In genomic region chr2:46874236-46874929, GRCh38 we compare ENCODE assay signal across 17 cellular contexts. TPM values are rescaled to one million over a fixed set of nuclear protein-coding genes. Genes with fewer than 3 reads are reported as not detected.
DNase-seq lines count a peak whose midpoint lies in the region; ATAC-seq and TF ChIP-seq lines count a peak whose summit lies in the region.
"Had no signal": no experiment of that assay in that cellular context is flagged by ENCODE, and none has a peak within 500 bp of the region (broad histone marks: within the 10 kb centered on the region; RNA-seq: fewer than 3 reads in every experiment).

No MANE protein-coding gene starts in this region.

- no peaks in the 10 kb centered on the region for H3K27me3 ChIP-seq in sigmoid colon

- no peak for TF ChIP-seq POLR2A in sigmoid colon (IDR thresholded peaks at IDR 0.05)

- H3K4me1 Mint-ChIP-seq in glutamatergic neuron (ENCODE audit: low read depth, unreplicated experiment) = peaks cover 8% of the 10 kb centered on the region
- no peaks in the 10 kb centered on the region for H3K4me1 Mint-ChIP-seq in stimulated activated memory B cell treated with anti-CD40 and anti-IgM and Interleukin-4, amounts not matched to agents 10 μg/mL and 1 μg/mL and 100 μg/mL, for 72 hours
- H3K4me1 Mint-ChIP-seq in activated CD8-positive, alpha-beta T cell treated with anti-CD3 and anti-CD28 coated beads for 36 hours (ENCODE audit: low read depth) = peaks cover 7% of the 10 kb centered on the region
- H3K4me1 Mint-ChIP-seq: natural killer cell; stimulated activated naive CD8-positive, alpha-beta T cell treated with anti-CD3 and anti-CD28 coated beads, Interleukin-15, amount 100 ng/mL, for 72 hours had no signal

- intact Hi-C loops in sigmoid colon (cut with DNase I) = loop anchor here (2.0 kb wide), 1 partner anchor 208 kb away; no protein-coding TSS in a partner anchor
- intact Hi-C loops in activated CD8-positive, alpha-beta T cell treated with anti-CD3 and anti-CD28 coated beads for 36 hours (cut with micrococcal nuclease) = no loop called here

- H3K27ac ChIP-seq in sigmoid colon = peak overlapping the region; percentile 7 to 85 (median 72)
- H3K27ac ChIP-seq: HL-60 had no signal

- H3K27ac Mint-ChIP-seq in glutamatergic neuron (ENCODE audit: unreplicated experiment) = peak overlapping the region; percentile 25
- no peak overlapping the region for H3K27ac Mint-ChIP-seq in stimulated activated memory B cell treated with anti-CD40 and anti-IgM and Interleukin-4, amounts not matched to agents 10 μg/mL and 1 μg/mL and 100 μg/mL, for 72 hours
- H3K27ac Mint-ChIP-seq in activated CD8-positive, alpha-beta T cell treated with anti-CD3 and anti-CD28 coated beads for 36 hours = no peak overlapping the region
- H3K27ac Mint-ChIP-seq: activated naive CD4-positive, alpha-beta T cell treated with anti-CD3 and anti-CD28 coated beads, Interleukin-2, amount 50 U/mL, for 72 hours; natural killer cell; stimulated activated naive CD8-positive, alpha-beta T cell treated with anti-CD3 and anti-CD28 coated beads, Interleukin-15, amount 100 ng/mL, for 72 hours had no signal

- H3K4me3 Mint-ChIP-seq in glutamatergic neuron (ENCODE audit: unreplicated experiment) = no peak overlapping the region
- H3K4me3 Mint-ChIP-seq in stimulated activated memory B cell treated with anti-CD40 and anti-IgM and Interleukin-4, amounts not matched to agents 10 μg/mL and 1 μg/mL and 100 μg/mL, for 72 hours = no peak overlapping the region
- no peak overlapping the region for H3K4me3 Mint-ChIP-seq in activated CD8-positive, alpha-beta T cell treated with anti-CD3 and anti-CD28 coated beads for 36 hours
- H3K4me3 Mint-ChIP-seq: natural killer cell; stimulated activated naive CD8-positive, alpha-beta T cell treated with anti-CD3 and anti-CD28 coated beads, Interleukin-15, amount 100 ng/mL, for 72 hours had no signal

- H3K4me1 ChIP-seq in sigmoid colon = peaks cover 0 to 69% (median 56%) of the 10 kb centered on the region in 4 donors

- TF ChIP-seq EP300 in sigmoid colon (IDR thresholded peaks at IDR 0.05) = no peak

- CTCF ChIA-PET in activated CD8-positive, alpha-beta T cell treated with anti-CD3 and anti-CD28 coated beads for 36 hours (lab: Charles Lee) = no interaction called here

- no peaks in the 10 kb centered on the region for H3K27me3 Mint-ChIP-seq in glutamatergic neuron (ENCODE audit: unreplicated experiment)
- peaks cover 6% of the 10 kb centered on the region for H3K27me3 Mint-ChIP-seq in stimulated activated memory B cell treated with anti-CD40 and anti-IgM and Interleukin-4, amounts not matched to agents 10 μg/mL and 1 μg/mL and 100 μg/mL, for 72 hours
- peaks cover 5% of the 10 kb centered on the region for H3K27me3 Mint-ChIP-seq in activated CD8-positive, alpha-beta T cell treated with anti-CD3 and anti-CD28 coated beads for 36 hours

- POLR2A ChIA-PET in activated CD8-positive, alpha-beta T cell treated with anti-CD3 and anti-CD28 coated beads for 36 hours (lab: Charles Lee) = no interaction called here

- H3K4me3 ChIP-seq in sigmoid colon = no peak overlapping the region

- DNase-seq in EH (ENCODE audit: low read depth) (peak; percentile 92), RPMI7951 (ENCODE audit: low read depth) (peak; percentile 67), glutamatergic neuron (no peak), sigmoid colon (peak; percentile 57), NCI-H446 (lab: John Stamatoyannopoulos, UW) (no peak)
- no peak for DNase-seq in activated CD8-positive, alpha-beta T cell treated with anti-CD3 and anti-CD28 coated beads for 36 hours
- DNase-seq: central memory CD4-positive, alpha-beta T cell; DMS79 treated with DMSO at 0.1 percent for 48 hours; Karpas-422; natural killer cell; NCI-H146; NCI-H524 had no signal

- peaks cover 14% of the 10 kb centered on the region for H3K36me3 Mint-ChIP-seq in glutamatergic neuron (ENCODE audit: unreplicated experiment)
- H3K36me3 Mint-ChIP-seq in stimulated activated memory B cell treated with anti-CD40 and anti-IgM and Interleukin-4, amounts not matched to agents 10 μg/mL and 1 μg/mL and 100 μg/mL, for 72 hours = no peaks in the 10 kb centered on the region
- no peaks in the 10 kb centered on the region for H3K36me3 Mint-ChIP-seq in activated CD8-positive, alpha-beta T cell treated with anti-CD3 and anti-CD28 coated beads for 36 hours (ENCODE audit: low read depth)
- H3K36me3 Mint-ChIP-seq: activated naive CD4-positive, alpha-beta T cell treated with anti-CD3 and anti-CD28 coated beads, Interleukin-2, amount 50 U/mL, for 72 hours; natural killer cell had no signal

- WGBS in sigmoid colon, 2 donors = 82 to 89% methylated on average over 10 of the region's 10 CpGs

- no peaks in the 10 kb centered on the region for H3K36me3 ChIP-seq in sigmoid colon

- no peak for TF ChIP-seq CTCF in glutamatergic neuron (IDR thresholded peaks at IDR 0.05; ENCODE audit: partially characterized antibody, unreplicated experiment)
- no peak for TF ChIP-seq CTCF in sigmoid colon (IDR thresholded peaks at IDR 0.05)
- no peak for TF ChIP-seq CTCF in activated CD8-positive, alpha-beta T cell treated with anti-CD3 and anti-CD28 coated beads for 36 hours (IDR thresholded peaks at IDR 0.05)

- H3K9me3 Mint-ChIP-seq in glutamatergic neuron (ENCODE audit: unreplicated experiment) = peaks cover 2% of the 10 kb centered on the region
- H3K9me3 Mint-ChIP-seq in stimulated activated memory B cell treated with anti-CD40 and anti-IgM and Interleukin-4, amounts not matched to agents 10 μg/mL and 1 μg/mL and 100 μg/mL, for 72 hours = no peaks in the 10 kb centered on the region
- H3K9me3 Mint-ChIP-seq in activated CD8-positive, alpha-beta T cell treated with anti-CD3 and anti-CD28 coated beads for 36 hours = no peaks in the 10 kb centered on the region
- H3K9me3 Mint-ChIP-seq: activated naive CD4-positive, alpha-beta T cell treated with anti-CD3 and anti-CD28 coated beads, Interleukin-2, amount 50 U/mL, for 72 hours; natural killer cell; stimulated activated naive CD8-positive, alpha-beta T cell treated with anti-CD3 and anti-CD28 coated beads, Interleukin-15, amount 100 ng/mL, for 72 hours had no signal

- no peak for ATAC-seq in stimulated activated memory B cell treated with anti-CD40 and anti-IgM and Interleukin-4, amounts not matched to agents 10 μg/mL and 1 μg/mL and 100 μg/mL, for 72 hours
- no peak for ATAC-seq in HG02759 (IDR thresholded peaks at IDR 0.05; ENCODE audit: unreplicated experiment)
- no peak for ATAC-seq in activated CD8-positive, alpha-beta T cell treated with anti-CD3 and anti-CD28 coated beads for 36 hours
- ATAC-seq: natural killer cell had no signal

- no peaks in the 10 kb centered on the region for H3K9me3 ChIP-seq in sigmoid colon

RNA-seq across cellular contexts. Expression of gene MCFD2, which starts 41.2 kb away (rescaled TPM):
- 169 and 177 TPM in 2 replicates for total RNA-seq in RPMI7951 (2014; rRNA removed; shearing (Covaris generic))
- total RNA-seq in glutamatergic neuron (ENCODE audit: unreplicated experiment) (33.0 TPM), sigmoid colon (10 to 100 TPM; 50.1 to 75.7 (median 68.6) TPM)
- 10 to 100 TPM; 13.4 to 31.6 (median 15.6) TPM for polyA plus RNA-seq in sigmoid colon
- 10 to 100 TPM; 27.7 to 31.8 TPM for total RNA-seq in activated CD8-positive, alpha-beta T cell treated with anti-CD3 and anti-CD28 coated beads for 36 hours

Comparison
In these comparisons a context has a peak if more than half of its experiments do, and no peak if none do; other contexts are left out.
1. DNase-seq: peak in EH (single experiment), RPMI7951 (single experiment) and sigmoid colon (single experiment); none in glutamatergic neuron (single experiment), NCI-H446 (0 of 2) and activated CD8-positive, alpha-beta T cell treated with anti-CD3 and anti-CD28 coated beads for 36 hours (single experiment).